ENCODE assay signal across 35 cellular contexts in genomic region chr10:69042417-69042816, GRCh38. TPM values are rescaled to one million over a fixed set of nuclear protein-coding genes. Genes with fewer than 3 reads are reported as not detected.
"Had no signal": no experiment of that assay in that cellular context is flagged by ENCODE, and none has a peak within 500 bp of the region (broad histone marks: within the 10 kb centered on the region; RNA-seq: fewer than 3 reads in every experiment).

No MANE protein-coding gene starts in this region.

- H3K27me3 Mint-ChIP-seq: activated B cell treated with CpG ODN at 0.5 μM for 24 hours; activated CD4-positive, alpha-beta memory T cell treated with anti-CD3 and anti-CD28 coated beads for 36 hours; activated CD8-positive, alpha-beta memory T cell treated with anti-CD3 and anti-CD28 coated beads, Interleukin-2, amount 10 ng/mL, durations not matched to agents 7 days and 5 days; activated naive CD4-positive, alpha-beta T cell treated with anti-CD3 and anti-CD28 coated beads, Interleukin-2, amount 10 ng/mL, durations not matched to agents 7 days and 5 days; activated naive CD8-positive, alpha-beta T cell treated with anti-CD3 and anti-CD28 coated beads, Interleukin-2, amount 10 ng/mL, durations not matched to agents 7 days and 5 days; T-cell had no signal

- H3K27me3 ChIP-seq: ascending aorta, breast epithelium, cardiac muscle cell, esophagus squamous epithelium, gastroesophageal sphincter, heart right ventricle had no signal

- H3K9me3 Mint-ChIP-seq: activated B cell treated with CpG ODN at 0.5 μM for 24 hours; activated CD4-positive, alpha-beta memory T cell treated with anti-CD3 and anti-CD28 coated beads for 36 hours; activated naive CD4-positive, alpha-beta T cell treated with anti-CD3 and anti-CD28 coated beads, Interleukin-2, amount 10 ng/mL, durations not matched to agents 7 days and 5 days; activated naive CD4-positive, alpha-beta T cell treated with anti-CD3 and anti-CD28 coated beads, Interleukin-2, amount 50 U/mL, for 72 hours; activated naive CD8-positive, alpha-beta T cell treated with anti-CD3 and anti-CD28 coated beads, Interleukin-2, amount 10 ng/mL, durations not matched to agents 7 days and 5 days; activated T-helper 1 cell treated with anti-CD3 and anti-CD28 coated beads, Interleukin-12 subunit alpha, Interleukin-12 subunit beta, Interleukin-2, Interleukin-4 antibody, amounts not matched to agents 30 ng/mL and 10 ng/mL and 1 ng/mL, durations not matched to agents 14 hours and 24 hours and 36 hours; activated T-helper 2 cell treated with anti-CD3 and anti-CD28 coated beads, Interferon-gamma antibody, Interleukin-2, Interleukin-4, amounts not matched to agents 10 μg/mL and 5 μg/mL and 100 μg/mL, durations not matched to agents 14 hours and 24 hours and 36 hours; brain; T-cell; T-helper 1 cell treated with Interleukin-12 subunit alpha and Interleukin-12 subunit beta and Interleukin-4 antibody, amounts not matched to agents 30 μg/mL and 1 μg/mL, for 36 hours; T-helper 2 cell treated with Interferon-gamma antibody and Interleukin-4, amounts not matched to agents 5 μg/mL and 100 μg/mL, for 36 hours had no signal

- H3K4me3 Mint-ChIP-seq: activated B cell treated with CpG ODN at 0.5 μM for 24 hours; activated CD4-positive, alpha-beta memory T cell treated with anti-CD3 and anti-CD28 coated beads for 36 hours; activated CD8-positive, alpha-beta memory T cell treated with anti-CD3 and anti-CD28 coated beads, Interleukin-2, amount 10 ng/mL, durations not matched to agents 7 days and 5 days; activated CD8-positive, alpha-beta T cell treated with anti-CD3 and anti-CD28 coated beads, Interleukin-2, amount 10 ng/mL, durations not matched to agents 7 days and 5 days; activated naive CD4-positive, alpha-beta T cell treated with anti-CD3 and anti-CD28 coated beads, Interleukin-2, amount 10 ng/mL, durations not matched to agents 7 days and 5 days; activated naive CD8-positive, alpha-beta T cell treated with anti-CD3 and anti-CD28 coated beads, Interleukin-2, amount 10 ng/mL, durations not matched to agents 7 days and 5 days; activated T-helper 1 cell treated with anti-CD3 and anti-CD28 coated beads, Interleukin-12 subunit alpha, Interleukin-12 subunit beta, Interleukin-2, Interleukin-4 antibody, amounts not matched to agents 30 ng/mL and 10 ng/mL and 1 ng/mL, durations not matched to agents 14 hours and 24 hours and 36 hours; brain; T-cell; T-helper 1 cell treated with Interleukin-12 subunit alpha and Interleukin-12 subunit beta and Interleukin-4 antibody, amounts not matched to agents 30 μg/mL and 1 μg/mL, for 36 hours; T-helper 2 cell treated with Interferon-gamma antibody and Interleukin-4, amounts not matched to agents 5 μg/mL and 100 μg/mL, for 36 hours had no signal

- H3K36me3 Mint-ChIP-seq: activated CD4-positive, alpha-beta memory T cell treated with anti-CD3 and anti-CD28 coated beads for 36 hours; activated CD8-positive, alpha-beta memory T cell treated with anti-CD3 and anti-CD28 coated beads, Interleukin-2, amount 10 ng/mL, durations not matched to agents 7 days and 5 days; activated naive CD4-positive, alpha-beta T cell treated with anti-CD3 and anti-CD28 coated beads, Interleukin-2, amount 50 U/mL, for 72 hours; activated naive CD8-positive, alpha-beta T cell treated with anti-CD3 and anti-CD28 coated beads, Interleukin-2, amount 10 ng/mL, durations not matched to agents 7 days and 5 days; brain; T-cell had no signal

- DNase-seq: activated B cell treated with CpG ODN at 0.5 μM for 24 hours; activated CD4-positive, alpha-beta memory T cell treated with anti-CD3 and anti-CD28 coated beads for 36 hours; activated CD4-positive, alpha-beta T cell treated with anti-CD3 and anti-CD28 coated beads for 48 hours; activated CD4-positive, alpha-beta T cell treated with anti-CD3 and anti-CD28 coated beads, Interleukin-2, amount 50 U/mL, for 1 hour; activated CD8-positive, alpha-beta memory T cell treated with anti-CD3 and anti-CD28 coated beads, Interleukin-2, amount 10 ng/mL, durations not matched to agents 7 days and 5 days; activated CD8-positive, alpha-beta memory T cell treated with anti-CD3 and anti-CD28 coated beads, Interleukin-2, amount 50 U/mL, for 4 hours; activated CD8-positive, alpha-beta T cell treated with anti-CD3 and anti-CD28 coated beads, Interleukin-2, amount 10 ng/mL, durations not matched to agents 7 days and 5 days; activated effector memory CD4-positive, alpha-beta T cell treated with anti-CD3 and anti-CD28 coated beads, Interleukin-2, amount 50 U/mL, for 16 hours; activated naive CD4-positive, alpha-beta T cell; activated naive CD4-positive, alpha-beta T cell treated with anti-CD3 and anti-CD28 coated beads, Interleukin-2, amount 10 ng/mL, durations not matched to agents 7 days and 5 days; activated naive CD8-positive, alpha-beta T cell treated with anti-CD3 and anti-CD28 coated beads, Interleukin-2, amount 10 ng/mL, durations not matched to agents 7 days and 5 days; activated T-cell treated with anti-CD3 and anti-CD28 coated beads, Interleukin-2, amount 50 U/mL, for 1 hour; activated T-cell treated with anti-CD3 and anti-CD28 coated beads, Interleukin-2, amount 50 U/mL, for 48 hours; central memory CD4-positive, alpha-beta T cell; cerebellar nuclear complex; effector CD8-positive, alpha-beta T cell; esophagus squamous epithelium; foreskin melanocyte; heart right ventricle; T-cell; T1000; WERI-Rb-1 had no signal

- H3K27ac Mint-ChIP-seq: activated B cell treated with CpG ODN at 0.5 μM for 24 hours; activated CD8-positive, alpha-beta memory T cell treated with anti-CD3 and anti-CD28 coated beads, Interleukin-2, amount 10 ng/mL, durations not matched to agents 7 days and 5 days; activated CD8-positive, alpha-beta T cell treated with anti-CD3 and anti-CD28 coated beads, Interleukin-2, amount 10 ng/mL, durations not matched to agents 7 days and 5 days; activated naive CD4-positive, alpha-beta T cell treated with anti-CD3 and anti-CD28 coated beads, Interleukin-2, amount 10 ng/mL, durations not matched to agents 7 days and 5 days; activated naive CD4-positive, alpha-beta T cell treated with anti-CD3 and anti-CD28 coated beads, Interleukin-2, amount 50 U/mL, for 72 hours; activated naive CD8-positive, alpha-beta T cell treated with anti-CD3 and anti-CD28 coated beads, Interleukin-2, amount 10 ng/mL, durations not matched to agents 7 days and 5 days; activated T-helper 1 cell treated with anti-CD3 and anti-CD28 coated beads, Interleukin-12 subunit alpha, Interleukin-12 subunit beta, Interleukin-2, Interleukin-4 antibody, amounts not matched to agents 30 ng/mL and 10 ng/mL and 1 ng/mL, durations not matched to agents 14 hours and 24 hours and 36 hours; activated T-helper 2 cell treated with anti-CD3 and anti-CD28 coated beads, Interferon-gamma antibody, Interleukin-2, Interleukin-4, amounts not matched to agents 10 μg/mL and 5 μg/mL and 100 μg/mL, durations not matched to agents 14 hours and 24 hours and 36 hours; brain; T-helper 1 cell treated with Interleukin-12 subunit alpha and Interleukin-12 subunit beta and Interleukin-4 antibody, amounts not matched to agents 30 μg/mL and 1 μg/mL, for 36 hours; T-helper 2 cell treated with Interferon-gamma antibody and Interleukin-4, amounts not matched to agents 5 μg/mL and 100 μg/mL, for 36 hours had no signal

- H3K4me3 ChIP-seq: ascending aorta, breast epithelium, cardiac muscle cell, coronary artery, esophagus squamous epithelium, gastroesophageal sphincter, heart right ventricle had no signal

- H3K9me3 ChIP-seq: ascending aorta, breast epithelium, esophagus squamous epithelium, gastroesophageal sphincter, heart right ventricle had no signal

- H3K4me1 ChIP-seq: ascending aorta, breast epithelium, gastroesophageal sphincter had no signal

- H3K4me1 Mint-ChIP-seq: brain had no signal

- H3K36me3 ChIP-seq: ascending aorta, breast epithelium, cardiac muscle cell, esophagus squamous epithelium, gastroesophageal sphincter, heart right ventricle, WERI-Rb-1 had no signal

- H3K27ac ChIP-seq: ascending aorta, breast epithelium, cardiac muscle cell, coronary artery, epithelial cell of prostate, esophagus squamous epithelium, gastroesophageal sphincter, WERI-Rb-1 had no signal

- ATAC-seq: activated CD4-positive, CD25-positive, alpha-beta regulatory T cell treated with anti-CD3 and anti-CD28 coated beads, Interleukin-2, amount 50 U/mL, for 24 hours; activated CD8-positive, alpha-beta memory T cell treated with anti-CD3 and anti-CD28 coated beads, Interleukin-2, amount 10 ng/mL, durations not matched to agents 7 days and 5 days; activated CD8-positive, alpha-beta T cell treated with anti-CD3 and anti-CD28 coated beads, Interleukin-2, amount 10 ng/mL, durations not matched to agents 7 days and 5 days; activated naive CD4-positive, alpha-beta T cell treated with anti-CD3 and anti-CD28 coated beads, Interleukin-2, amount 50 U/mL, for 72 hours; gastroesophageal sphincter; heart right ventricle; T-cell had no signal

RNA-seq across cellular contexts. Expression of gene SRGN, which starts 45.5 kb away (rescaled TPM):
- total RNA-seq: cardiac muscle cell had no signal
- polyA plus RNA-seq: cardiac muscle cell had no signal
